Comparison of ENCODE assay signal across 1 cellular context in genomic region chr3:58474967-58475578, GRCh38.
TF ChIP-seq lines count a peak whose summit lies in the region.

No MANE protein-coding gene starts in this region.

TF ChIP-seq in HepG2, 621 proteins besides CTCF, POLR2A, EP300 and RAD21 (continued from another document and continues in another):
- TF ChIP-seq, protein P1, sequence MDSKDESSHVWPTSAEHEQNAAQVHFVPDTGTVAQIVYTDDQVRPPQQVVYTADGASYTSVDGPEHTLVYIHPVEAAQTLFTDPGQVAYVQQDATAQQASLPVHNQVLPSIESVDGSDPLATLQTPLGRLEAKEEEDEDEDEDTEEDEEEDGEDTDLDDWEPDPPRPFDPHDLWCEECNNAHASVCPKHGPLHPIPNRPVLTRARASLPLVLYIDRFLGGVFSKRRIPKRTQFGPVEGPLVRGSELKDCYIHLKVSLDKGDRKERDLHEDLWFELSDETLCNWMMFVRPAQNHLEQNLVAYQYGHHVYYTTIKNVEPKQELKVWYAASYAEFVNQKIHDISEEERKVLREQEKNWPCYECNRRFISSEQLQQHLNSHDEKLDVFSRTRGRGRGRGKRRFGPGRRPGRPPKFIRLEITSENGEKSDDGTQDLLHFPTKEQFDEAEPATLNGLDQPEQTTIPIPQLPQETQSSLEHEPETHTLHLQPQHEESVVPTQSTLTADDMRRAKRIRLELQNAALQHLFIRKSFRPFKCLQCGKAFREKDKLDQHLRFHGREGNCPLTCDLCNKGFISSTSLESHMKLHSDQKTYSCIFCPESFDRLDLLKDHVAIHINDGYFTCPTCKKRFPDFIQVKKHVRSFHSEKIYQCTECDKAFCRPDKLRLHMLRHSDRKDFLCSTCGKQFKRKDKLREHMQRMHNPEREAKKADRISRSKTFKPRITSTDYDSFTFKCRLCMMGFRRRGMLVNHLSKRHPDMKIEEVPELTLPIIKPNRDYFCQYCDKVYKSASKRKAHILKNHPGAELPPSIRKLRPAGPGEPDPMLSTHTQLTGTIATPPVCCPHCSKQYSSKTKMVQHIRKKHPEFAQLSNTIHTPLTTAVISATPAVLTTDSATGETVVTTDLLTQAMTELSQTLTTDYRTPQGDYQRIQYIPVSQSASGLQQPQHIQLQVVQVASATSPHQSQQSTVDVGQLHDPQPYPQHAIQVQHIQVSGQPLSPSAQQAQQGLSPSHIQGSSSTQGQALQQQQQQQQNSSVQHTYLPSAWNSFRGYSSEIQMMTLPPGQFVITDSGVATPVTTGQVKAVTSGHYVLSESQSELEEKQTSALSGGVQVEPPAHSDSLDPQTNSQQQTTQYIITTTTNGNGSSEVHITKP (CRISPR knock-in tag; IDR thresholded peaks at IDR 0.05; ENCODE audit: low read depth), result no peak
- TF ChIP-seq HOXA5 (CRISPR knock-in tag; IDR thresholded peaks at IDR 0.05), result no peak
- TF ChIP-seq ZNF557 (CRISPR knock-in tag; IDR thresholded peaks at IDR 0.05), result no peak
- no peak for TF ChIP-seq CENPT (CRISPR knock-in tag; IDR thresholded peaks at IDR 0.05; ENCODE audit: low read depth)
- no peak; the same call in 1 of the 2 replicates for TF ChIP-seq ZFP37 (CRISPR knock-in tag; IDR thresholded peaks at IDR 0.05; ENCODE audit: borderline replicate concordance)
- TF ChIP-seq POLR2AphosphoS5 (IDR thresholded peaks at IDR 0.05; ENCODE audit: low read depth, low read length), result no peak
- peak; percentile 53; the same call in 1 of the 2 replicates for TF ChIP-seq NR2C2 (CRISPR knock-in tag; IDR thresholded peaks at IDR 0.05; ENCODE audit: borderline replicate concordance)
- peak; percentile 35; the same call in 1 of the 2 replicates for TF ChIP-seq PITX1 (CRISPR knock-in tag; IDR thresholded peaks at IDR 0.05)
- TF ChIP-seq, protein P2, sequence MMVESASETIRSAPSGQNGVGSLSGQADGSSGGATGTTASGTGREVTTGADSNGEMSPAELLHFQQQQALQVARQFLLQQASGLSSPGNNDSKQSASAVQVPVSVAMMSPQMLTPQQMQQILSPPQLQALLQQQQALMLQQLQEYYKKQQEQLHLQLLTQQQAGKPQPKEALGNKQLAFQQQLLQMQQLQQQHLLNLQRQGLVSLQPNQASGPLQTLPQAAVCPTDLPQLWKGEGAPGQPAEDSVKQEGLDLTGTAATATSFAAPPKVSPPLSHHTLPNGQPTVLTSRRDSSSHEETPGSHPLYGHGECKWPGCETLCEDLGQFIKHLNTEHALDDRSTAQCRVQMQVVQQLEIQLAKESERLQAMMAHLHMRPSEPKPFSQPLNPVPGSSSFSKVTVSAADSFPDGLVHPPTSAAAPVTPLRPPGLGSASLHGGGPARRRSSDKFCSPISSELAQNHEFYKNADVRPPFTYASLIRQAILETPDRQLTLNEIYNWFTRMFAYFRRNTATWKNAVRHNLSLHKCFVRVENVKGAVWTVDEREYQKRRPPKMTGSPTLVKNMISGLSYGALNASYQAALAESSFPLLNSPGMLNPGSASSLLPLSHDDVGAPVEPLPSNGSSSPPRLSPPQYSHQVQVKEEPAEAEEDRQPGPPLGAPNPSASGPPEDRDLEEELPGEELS (CRISPR knock-in tag; IDR thresholded peaks at IDR 0.05), result 0 out of 2 replicates have a peak, but pooled peaks have one; percentile 21
- no peak for TF ChIP-seq ZNF256 (CRISPR knock-in tag; conservative IDR thresholded peaks at IDR 0.05)
- TF ChIP-seq, protein P3, sequence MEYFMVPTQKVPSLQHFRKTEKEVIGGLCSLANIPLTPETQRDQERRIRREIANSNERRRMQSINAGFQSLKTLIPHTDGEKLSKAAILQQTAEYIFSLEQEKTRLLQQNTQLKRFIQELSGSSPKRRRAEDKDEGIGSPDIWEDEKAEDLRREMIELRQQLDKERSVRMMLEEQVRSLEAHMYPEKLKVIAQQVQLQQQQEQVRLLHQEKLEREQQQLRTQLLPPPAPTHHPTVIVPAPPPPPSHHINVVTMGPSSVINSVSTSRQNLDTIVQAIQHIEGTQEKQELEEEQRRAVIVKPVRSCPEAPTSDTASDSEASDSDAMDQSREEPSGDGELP (IDR thresholded peaks at IDR 0.05; ENCODE audit: borderline replicate concordance, low read depth), result peak; percentile 43; the same call in 1 of the 2 replicates
- no peak for TF ChIP-seq ZNF572 (CRISPR knock-in tag; IDR thresholded peaks at IDR 0.05)
- TF ChIP-seq ZNF317 (CRISPR knock-in tag; IDR thresholded peaks at IDR 0.05), result peak; percentile 75; the same call in 1 of the 2 replicates
- 0 out of 2 replicates have a peak, but pooled peaks have one; percentile 13 for TF ChIP-seq ZMYM4 (CRISPR knock-in tag; IDR thresholded peaks at IDR 0.05)
- no peak for TF ChIP-seq BORCS8-MEF2B (CRISPR knock-in tag; IDR thresholded peaks at IDR 0.05)
- no peak for TF ChIP-seq ZSCAN30 (CRISPR knock-in tag; IDR thresholded peaks at IDR 0.05)
- TF ChIP-seq, protein P4, sequence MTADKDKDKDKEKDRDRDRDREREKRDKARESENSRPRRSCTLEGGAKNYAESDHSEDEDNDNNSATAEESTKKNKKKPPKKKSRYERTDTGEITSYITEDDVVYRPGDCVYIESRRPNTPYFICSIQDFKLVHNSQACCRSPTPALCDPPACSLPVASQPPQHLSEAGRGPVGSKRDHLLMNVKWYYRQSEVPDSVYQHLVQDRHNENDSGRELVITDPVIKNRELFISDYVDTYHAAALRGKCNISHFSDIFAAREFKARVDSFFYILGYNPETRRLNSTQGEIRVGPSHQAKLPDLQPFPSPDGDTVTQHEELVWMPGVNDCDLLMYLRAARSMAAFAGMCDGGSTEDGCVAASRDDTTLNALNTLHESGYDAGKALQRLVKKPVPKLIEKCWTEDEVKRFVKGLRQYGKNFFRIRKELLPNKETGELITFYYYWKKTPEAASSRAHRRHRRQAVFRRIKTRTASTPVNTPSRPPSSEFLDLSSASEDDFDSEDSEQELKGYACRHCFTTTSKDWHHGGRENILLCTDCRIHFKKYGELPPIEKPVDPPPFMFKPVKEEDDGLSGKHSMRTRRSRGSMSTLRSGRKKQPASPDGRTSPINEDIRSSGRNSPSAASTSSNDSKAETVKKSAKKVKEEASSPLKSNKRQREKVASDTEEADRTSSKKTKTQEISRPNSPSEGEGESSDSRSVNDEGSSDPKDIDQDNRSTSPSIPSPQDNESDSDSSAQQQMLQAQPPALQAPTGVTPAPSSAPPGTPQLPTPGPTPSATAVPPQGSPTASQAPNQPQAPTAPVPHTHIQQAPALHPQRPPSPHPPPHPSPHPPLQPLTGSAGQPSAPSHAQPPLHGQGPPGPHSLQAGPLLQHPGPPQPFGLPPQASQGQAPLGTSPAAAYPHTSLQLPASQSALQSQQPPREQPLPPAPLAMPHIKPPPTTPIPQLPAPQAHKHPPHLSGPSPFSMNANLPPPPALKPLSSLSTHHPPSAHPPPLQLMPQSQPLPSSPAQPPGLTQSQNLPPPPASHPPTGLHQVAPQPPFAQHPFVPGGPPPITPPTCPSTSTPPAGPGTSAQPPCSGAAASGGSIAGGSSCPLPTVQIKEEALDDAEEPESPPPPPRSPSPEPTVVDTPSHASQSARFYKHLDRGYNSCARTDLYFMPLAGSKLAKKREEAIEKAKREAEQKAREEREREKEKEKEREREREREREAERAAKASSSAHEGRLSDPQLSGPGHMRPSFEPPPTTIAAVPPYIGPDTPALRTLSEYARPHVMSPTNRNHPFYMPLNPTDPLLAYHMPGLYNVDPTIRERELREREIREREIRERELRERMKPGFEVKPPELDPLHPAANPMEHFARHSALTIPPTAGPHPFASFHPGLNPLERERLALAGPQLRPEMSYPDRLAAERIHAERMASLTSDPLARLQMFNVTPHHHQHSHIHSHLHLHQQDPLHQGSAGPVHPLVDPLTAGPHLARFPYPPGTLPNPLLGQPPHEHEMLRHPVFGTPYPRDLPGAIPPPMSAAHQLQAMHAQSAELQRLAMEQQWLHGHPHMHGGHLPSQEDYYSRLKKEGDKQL (CRISPR knock-in tag; IDR thresholded peaks at IDR 0.05; ENCODE audit: low read depth), result no peak
- no peak for TF ChIP-seq ZFP41 (CRISPR knock-in tag; IDR thresholded peaks at IDR 0.05; ENCODE audit: borderline replicate concordance)
- TF ChIP-seq MED1 (CRISPR knock-in tag; IDR thresholded peaks at IDR 0.05), result peak; percentile 61
- TF ChIP-seq ZNF747 (CRISPR knock-in tag; IDR thresholded peaks at IDR 0.05; ENCODE audit: borderline replicate concordance), result no peak
- TF ChIP-seq NR2F2 (IDR thresholded peaks at IDR 0.05; ENCODE audit: borderline replicate concordance, low read depth), result peak; percentile 94
- TF ChIP-seq NFIB (CRISPR knock-in tag; IDR thresholded peaks at IDR 0.05; ENCODE audit: borderline replicate concordance), result no peak
- TF ChIP-seq HOXD1 (CRISPR knock-in tag; IDR thresholded peaks at IDR 0.05), result no peak
- peak; percentile 82 for TF ChIP-seq FOXO1 (CRISPR knock-in tag; IDR thresholded peaks at IDR 0.05)
- TF ChIP-seq HOMEZ (CRISPR knock-in tag; IDR thresholded peaks at IDR 0.05; ENCODE audit: low read depth), result peak; percentile 62; the same call in 1 of the 2 replicates
- no peak for TF ChIP-seq ZNF7 (CRISPR knock-in tag; IDR thresholded peaks at IDR 0.05)
- peak; percentile 95 for TF ChIP-seq RXRB (CRISPR knock-in tag; IDR thresholded peaks at IDR 0.05; ENCODE audit: borderline replicate concordance)
- peak; percentile 55 for TF ChIP-seq ATF1 (CRISPR knock-in tag; IDR thresholded peaks at IDR 0.05)
- TF ChIP-seq NFAT5 (CRISPR knock-in tag; IDR thresholded peaks at IDR 0.05), result no peak
- TF ChIP-seq FOXP1 (IDR thresholded peaks at IDR 0.05), result peak; percentile 29; the same call in 1 of the 2 replicates
- peak; percentile 72 for TF ChIP-seq FOXP1 (CRISPR knock-in tag; IDR thresholded peaks at IDR 0.05)
- no peak for TF ChIP-seq KDM2A (CRISPR knock-in tag; IDR thresholded peaks at IDR 0.05; ENCODE audit: borderline replicate concordance, low read depth)
- TF ChIP-seq ZNF230 (CRISPR knock-in tag; IDR thresholded peaks at IDR 0.05), result no peak
- no peak for TF ChIP-seq ZNF354B (CRISPR knock-in tag; IDR thresholded peaks at IDR 0.05)
- TF ChIP-seq DNMT1 (CRISPR knock-in tag; IDR thresholded peaks at IDR 0.05), result no peak
- TF ChIP-seq ZNF598 (CRISPR knock-in tag; IDR thresholded peaks at IDR 0.05; ENCODE audit: borderline replicate concordance), result no peak
- TF ChIP-seq MZF1 (CRISPR knock-in tag; IDR thresholded peaks at IDR 0.05; ENCODE audit: borderline replicate concordance), result no peak
- TF ChIP-seq, protein P5, sequence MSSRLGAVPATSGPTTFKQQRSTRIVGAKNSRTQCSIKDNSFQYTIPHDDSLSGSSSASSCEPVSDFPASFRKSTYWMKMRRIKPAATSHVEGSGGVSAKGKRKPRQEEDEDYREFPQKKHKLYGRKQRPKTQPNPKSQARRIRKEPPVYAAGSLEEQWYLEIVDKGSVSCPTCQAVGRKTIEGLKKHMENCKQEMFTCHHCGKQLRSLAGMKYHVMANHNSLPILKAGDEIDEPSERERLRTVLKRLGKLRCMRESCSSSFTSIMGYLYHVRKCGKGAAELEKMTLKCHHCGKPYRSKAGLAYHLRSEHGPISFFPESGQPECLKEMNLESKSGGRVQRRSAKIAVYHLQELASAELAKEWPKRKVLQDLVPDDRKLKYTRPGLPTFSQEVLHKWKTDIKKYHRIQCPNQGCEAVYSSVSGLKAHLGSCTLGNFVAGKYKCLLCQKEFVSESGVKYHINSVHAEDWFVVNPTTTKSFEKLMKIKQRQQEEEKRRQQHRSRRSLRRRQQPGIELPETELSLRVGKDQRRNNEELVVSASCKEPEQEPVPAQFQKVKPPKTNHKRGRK (CRISPR knock-in tag; IDR thresholded peaks at IDR 0.05), result no peak
- no peak for TF ChIP-seq THAP7 (CRISPR knock-in tag; IDR thresholded peaks at IDR 0.05)
- TF ChIP-seq NR2F6 (IDR thresholded peaks at IDR 0.05), result peak; percentile 88
- TF ChIP-seq NR2F6 (CRISPR knock-in tag; IDR thresholded peaks at IDR 0.05), result peak; percentile 90
